12 cellular contexts compared by ENCODE assay signal in genomic region chr3:190092250-190092649, GRCh38. TPM values are rescaled to one million over a fixed set of nuclear protein-coding genes. Genes with fewer than 3 reads are reported as not detected.
DNase-seq lines count a peak whose midpoint lies in the region; ATAC-seq and TF ChIP-seq lines count a peak whose summit lies in the region.
"Had no signal": no experiment of that assay in that cellular context is flagged by ENCODE, and none has a peak within 500 bp of the region (broad histone marks: within the 10 kb centered on the region; RNA-seq: fewer than 3 reads in every experiment).

No MANE protein-coding gene starts in this region.

- peak overlapping the region; percentile 67 to 99 (median 94) for H3K27ac Mint-ChIP-seq in nephron

- H3K9me3 Mint-ChIP-seq in nephron = no peaks in the 10 kb centered on the region

- H3K36me3 Mint-ChIP-seq in nephron (ENCODE audit: low read depth) = peaks cover 46% of the 10 kb centered on the region

- DNase-seq in EL (peak; percentile 81), NCI-H82 treated with DMSO at 0.1 percent for 48 hours (lab: John Stamatoyannopoulos, UW; ENCODE audit: unreplicated experiment) (peak; percentile 97), dermis blood vessel endothelial cell (peak; percentile 75), RKO (ENCODE audit: low spot score) (no peak), NCI-H2227 (lab: John Stamatoyannopoulos, UW; ENCODE audit: unreplicated experiment) (no peak)
- no peak for DNase-seq in activated CD8-positive, alpha-beta memory T cell treated with anti-CD3 and anti-CD28 coated beads, Interleukin-2, amount 50 U/mL, for 48 hours
- DNase-seq: activated CD4-positive, CD25-positive, alpha-beta regulatory T cell treated with anti-CD3 and anti-CD28 coated beads, Interleukin-2, amount 50 U/mL, for 72 hours; DND-41; NCI-H2171; stimulated activated naive CD8-positive, alpha-beta T cell treated with anti-CD3 and anti-CD28 coated beads, Interleukin-15, Interleukin-2, amounts not matched to agents 100 U/mL and 50 U/mL, for 24 hours had no signal

- H3K4me1 Mint-ChIP-seq in nephron = peaks cover 51% of the 10 kb centered on the region

- H3K27me3 Mint-ChIP-seq in nephron (ENCODE audit: low read depth) = no peaks in the 10 kb centered on the region

- ATAC-seq in HG03521 (IDR thresholded peaks at IDR 0.05; ENCODE audit: unreplicated experiment) = no peak
- ATAC-seq: stimulated activated naive CD8-positive, alpha-beta T cell treated with anti-CD3 and anti-CD28 coated beads, Interleukin-15, Interleukin-2, amounts not matched to agents 100 U/mL and 50 U/mL, for 24 hours had no signal

- no peak overlapping the region for H3K4me3 Mint-ChIP-seq in nephron

- no peak for TF ChIP-seq CTCF in nephron (IDR thresholded peaks at IDR 0.05; ENCODE audit: unreplicated experiment in 3 of 3)

RNA-seq across cellular contexts. Expression of gene P3H2, which starts 28.4 kb away (rescaled TPM):
- 13.1 and 18.5 TPM in 2 replicates for total RNA-seq in dermis blood vessel endothelial cell

Comparison
In these comparisons a context has a peak if more than half of its experiments do, and no peak if none do; other contexts are left out.
1. DNase-seq: peak in EL (single experiment), NCI-H82 treated with DMSO at 0.1 percent for 48 hours (single experiment) and dermis blood vessel endothelial cell (single experiment); none in RKO (single experiment), NCI-H2227 (single experiment) and activated CD8-positive, alpha-beta memory T cell treated with anti-CD3 and anti-CD28 coated beads, Interleukin-2, amount 50 U/mL, for 48 hours (single experiment).